ENCODE assay signal across 13 cellular contexts in genomic region chr5:77936365-77936693, GRCh38.
DNase-seq lines count a peak whose midpoint lies in the region; ATAC-seq and TF ChIP-seq lines count a peak whose summit lies in the region.
"Had no signal": no experiment of that assay in that cellular context is flagged by ENCODE, and none has a peak within 500 bp of the region (broad histone marks: within the 10 kb centered on the region; RNA-seq: fewer than 3 reads in every experiment).

No MANE protein-coding gene starts in this region.

- H3K4me1 ChIP-seq in effector memory CD4-positive, alpha-beta T cell (ENCODE audit: control insufficient read depth, insufficient read depth, low read length, poor library complexity, severe bottlenecking) = no peaks in the 10 kb centered on the region
- H3K4me1 ChIP-seq: neural progenitor cell had no signal

- peak overlapping the region; percentile 90 for H3K27ac ChIP-seq in SK-N-MC
- no peak overlapping the region for H3K27ac ChIP-seq in effector memory CD4-positive, alpha-beta T cell (ENCODE audit: insufficient read depth, low read length, poor library complexity, severe bottlenecking)
- H3K27ac ChIP-seq: neural progenitor cell had no signal

- in situ Hi-C loops in GM13977 (cut with MboI; ENCODE audit: low pct_unique_long_range_greater_than_20kb, low sequenced_read_pairs, unreplicated experiment) = no loop called here

- no peaks in the 10 kb centered on the region for H3K9me3 ChIP-seq in SK-N-MC (ENCODE audit: low read depth, low read length)
- no peaks in the 10 kb centered on the region for H3K9me3 ChIP-seq in effector memory CD4-positive, alpha-beta T cell (ENCODE audit: control insufficient read depth, low read length)

- ATAC-seq in GM19438 (IDR thresholded peaks at IDR 0.05; ENCODE audit: low read depth, unreplicated experiment) (peak; percentile 4), HG03097 (IDR thresholded peaks at IDR 0.05; ENCODE audit: low FRiP score, unreplicated experiment) (peak; percentile 29), WTC11 (no peak)
- ATAC-seq: sciatic nerve had no signal

- H3K27me3 Mint-ChIP-seq in WTC11 (ENCODE audit: low read depth) = peaks cover 21% of the 10 kb centered on the region

- peak overlapping the region; percentile 58 for H3K9ac ChIP-seq in SK-N-MC (ENCODE audit: insufficient read length)
- H3K9ac ChIP-seq: neural progenitor cell had no signal

- H3K9me3 Mint-ChIP-seq in WTC11 = peaks cover 9% of the 10 kb centered on the region

- no peak overlapping the region for H3K27ac Mint-ChIP-seq in WTC11
- H3K27ac Mint-ChIP-seq: neural progenitor cell had no signal

- no peaks in the 10 kb centered on the region for H3K36me3 Mint-ChIP-seq in WTC11
- H3K36me3 Mint-ChIP-seq: neural progenitor cell had no signal

- H3K27me3 ChIP-seq in effector memory CD4-positive, alpha-beta T cell (replicated peaks; ENCODE audit: control insufficient read depth, insufficient read depth, low read length, poor library complexity, severe bottlenecking) = peaks cover 2% of the 10 kb centered on the region
- H3K27me3 ChIP-seq: neural progenitor cell had no signal

- H3K4me3 ChIP-seq in SK-N-MC = peak overlapping the region; percentile 36
- no peak overlapping the region for H3K4me3 ChIP-seq in effector memory CD4-positive, alpha-beta T cell (ENCODE audit: insufficient read depth, low read depth, low read length, poor library complexity, severe bottlenecking)
- H3K4me3 ChIP-seq: neural progenitor cell had no signal

- H3K4me3 Mint-ChIP-seq in WTC11 = no peak overlapping the region
- H3K4me3 Mint-ChIP-seq: neural progenitor cell had no signal

- TF ChIP-seq CTCF in GM13977 (IDR thresholded peaks at IDR 0.05; ENCODE audit: extremely low read depth, insufficient read depth, missing control alignments) (no peak), WTC11 (IDR thresholded peaks at IDR 0.05) (no peak)

- CTCF ChIA-PET in WTC11 (lab: Charles Lee) = no interaction called here

- POLR2A ChIA-PET in WTC11 (lab: Charles Lee) = no interaction called here

- no peaks in the 10 kb centered on the region for H3K36me3 ChIP-seq in SK-N-MC (ENCODE audit: insufficient read depth, low read length)
- H3K36me3 ChIP-seq in effector memory CD4-positive, alpha-beta T cell (ENCODE audit: control insufficient read depth, insufficient read depth, low read length) = no peaks in the 10 kb centered on the region
- H3K36me3 ChIP-seq: neural progenitor cell had no signal

- DNase-seq in GM13977 (ENCODE audit: low spot score) (peak; percentile 14), SK-N-MC (ENCODE audit: low read depth, low spot score) (no peak), WTC11 (ENCODE audit: low spot score) (no peak), T1000 (lab: John Stamatoyannopoulos, UW) (no peak), AG20443 (ENCODE audit: low spot score) (no peak)
- DNase-seq in effector memory CD4-positive, alpha-beta T cell = no peak
- DNase-seq: C1 segment of cervical spinal cord, HCEC 1CT, T-helper 9 cell had no signal

- no peaks in the 10 kb centered on the region for H3K4me1 Mint-ChIP-seq in WTC11
- H3K4me1 Mint-ChIP-seq: neural progenitor cell had no signal

TF ChIP-seq in WTC11, 78 proteins besides CTCF, POLR2A, EP300 and RAD21:
- TF ChIP-seq FOXP1 (CRISPR knock-in tag; IDR thresholded peaks at IDR 0.05; ENCODE audit: borderline replicate concordance) (no peak), NR2C2 (CRISPR knock-in tag; IDR thresholded peaks at IDR 0.05) (no peak), CREM (CRISPR knock-in tag; IDR thresholded peaks at IDR 0.05) (no peak), HMGXB4 (CRISPR knock-in tag; IDR thresholded peaks at IDR 0.05) (no peak), ZNF219 (CRISPR knock-in tag; IDR thresholded peaks at IDR 0.05; ENCODE audit: borderline replicate concordance) (no peak), ZNF671 (CRISPR knock-in tag; IDR thresholded peaks at IDR 0.05) (no peak), CDX4 (CRISPR knock-in tag; IDR thresholded peaks at IDR 0.05; ENCODE audit: borderline replicate concordance) (no peak), ARID4B (CRISPR knock-in tag; IDR thresholded peaks at IDR 0.05; ENCODE audit: borderline replicate concordance) (no peak), ERG (CRISPR knock-in tag; IDR thresholded peaks at IDR 0.05) (no peak), ATF2 (CRISPR knock-in tag; IDR thresholded peaks at IDR 0.05; ENCODE audit: borderline replicate concordance, low read depth) (no peak)
TF ChIP-seq in WTC11: peak in this region for 0.
